Comparison of ENCODE assay signal across 8 cellular contexts in the genomic region with DNA sequence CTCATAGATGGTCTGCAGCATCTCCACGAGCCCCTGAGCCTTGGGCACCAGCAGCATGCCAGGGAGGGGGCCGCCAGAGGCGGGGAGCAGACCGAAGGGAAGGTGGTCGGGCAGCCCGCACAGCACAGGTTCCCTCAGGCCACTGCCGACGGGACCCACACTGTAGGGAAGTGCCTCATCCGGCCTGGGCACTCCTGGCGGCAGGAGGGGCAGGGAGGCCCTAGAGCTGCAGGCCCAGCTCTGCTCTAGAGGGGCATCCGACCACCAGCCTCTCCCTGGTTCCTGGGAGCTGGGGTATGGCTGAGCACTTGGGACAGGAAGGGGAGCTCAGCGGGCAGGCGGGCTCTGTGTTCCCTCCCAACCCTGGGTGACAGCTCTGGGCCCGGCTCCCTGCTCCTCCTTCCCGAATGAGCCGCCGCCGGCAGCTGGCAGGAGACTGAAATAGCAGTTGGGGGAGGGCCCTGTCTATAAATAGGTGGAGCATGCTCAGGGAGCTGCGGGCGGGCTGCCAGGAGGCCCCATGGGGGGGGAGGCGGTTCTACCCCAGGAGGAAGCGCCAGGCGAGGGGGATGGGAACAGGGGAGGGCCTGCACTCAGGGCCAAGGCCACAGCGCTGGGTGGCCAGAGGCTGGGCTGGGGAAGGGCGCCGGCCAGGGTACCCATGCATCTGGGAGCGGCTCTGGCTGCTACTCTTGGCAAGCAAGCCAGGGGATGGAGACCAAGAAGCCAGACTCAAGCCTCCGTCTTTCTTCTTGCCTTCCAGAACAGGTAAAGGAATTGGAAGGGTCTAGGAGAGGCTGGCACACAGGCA. TPM values are rescaled to one million over a fixed set of nuclear protein-coding genes. Genes with fewer than 3 reads are reported as not detected.
A peak's percentile ranks its signal among the peaks of the same experiment; 100 is the strongest.
DNase-seq lines count a peak whose midpoint lies in the region; ATAC-seq, FAIRE-seq and TF ChIP-seq lines count a peak whose summit lies in the region.

No MANE protein-coding gene starts in this region.

- no peak overlapping the region for H3K27ac ChIP-seq in endothelial cell of umbilical vein (ENCODE audit: insufficient read depth, low read depth, low read length)

- peak overlapping the region; percentile 49 for H3K4me2 ChIP-seq in endothelial cell of umbilical vein (ENCODE audit: insufficient read depth, low read length)

- H3K4me1 ChIP-seq in endothelial cell of umbilical vein (ENCODE audit: control insufficient read depth, extremely low read depth, insufficient read depth, low read length), result peaks cover 14% of the 10 kb centered on the region
- H3K4me1 ChIP-seq in mononuclear cell (ENCODE audit: insufficient read depth, low read length), result peaks cover 48% of the 10 kb centered on the region

- CTCF ChIA-PET in GM10248 (lab: Yijun Ruan, JAX), result interaction anchor here (0.6 to 3.7 kb wide), 7 partner anchors 9 to 168 kb away, joined by 3 to 7 read pairs (median 5); partner anchors contain the start of gene HDAC5
- CTCF ChIA-PET in activated CD8-positive, alpha-beta memory T cell treated with anti-CD3 and anti-CD28 coated beads, Interleukin-2, amount 10 ng/mL, durations not matched to agents 7 days and 5 days (lab: Charles Lee), result interaction anchor here (1.0 to 2.9 kb wide), 3 partner anchors 12 to 75 kb away, joined by 3 to 11 read pairs (median 4); partner anchors contain the start of gene HDAC5
- CTCF ChIA-PET in endothelial cell of umbilical vein (lab: Charles Lee), result interaction anchor here (0.9 to 3.1 kb wide), 11 partner anchors 8 to 114 kb away, joined by 3 to 13 read pairs (median 4); partner anchors contain the start of genes G6PC3, HDAC5 and LSM12

- H3K4me1 Mint-ChIP-seq in activated CD8-positive, alpha-beta memory T cell treated with anti-CD3 and anti-CD28 coated beads, Interleukin-2, amount 10 ng/mL, durations not matched to agents 7 days and 5 days, result peaks cover 16% of the 10 kb centered on the region

- H3K4me3 ChIP-seq in endothelial cell of umbilical vein (replicated peaks in 1 of 3; ENCODE audit: insufficient read depth in 1 of 3, low read depth in 1 of 3, low read length in 3 of 3) (peak overlapping the region in 2 of 3 experiments; percentile 10 to 40), mononuclear cell (ENCODE audit: low read length) (peak overlapping the region; percentile 15)

- no peak for TF ChIP-seq POLR2A in endothelial cell of umbilical vein (IDR thresholded peaks at IDR 0.05; ENCODE audit: low read depth, low read length)

- H3K36me3 ChIP-seq in endothelial cell of umbilical vein (ENCODE audit: control insufficient read depth in 2 of 2, extremely low read depth in 1 of 2, insufficient read depth in 2 of 2, low read length in 2 of 2), result peaks cover 0 to 6% of the 10 kb centered on the region in 2 experiments

- BruUV-seq in endothelial cell of umbilical vein (replicated peaks; lab: Mats Ljungman, UMichigan), result no TSS peak

- ATAC-seq in HG03521 (IDR thresholded peaks at IDR 0.05; ENCODE audit: unreplicated experiment) (peak; percentile 49), HG03520 (IDR thresholded peaks at IDR 0.05; ENCODE audit: unreplicated experiment) (no peak)
- ATAC-seq in activated CD8-positive, alpha-beta memory T cell treated with anti-CD3 and anti-CD28 coated beads, Interleukin-2, amount 10 ng/mL, durations not matched to agents 7 days and 5 days, result peak; percentile 78

- DNase-seq in GM10248 (ENCODE audit: extremely low spot score) (peak; percentile 87), NCI-H748 (lab: John Stamatoyannopoulos, UW; ENCODE audit: unreplicated experiment) (peak; percentile 84), endothelial cell of umbilical vein (ENCODE audit: low read depth, low spot score) (peak; percentile 87)
- DNase-seq in activated CD8-positive, alpha-beta memory T cell treated with anti-CD3 and anti-CD28 coated beads, Interleukin-2, amount 10 ng/mL, durations not matched to agents 7 days and 5 days, result peak; percentile 78
- DNase-seq in stimulated activated CD8-positive, alpha-beta memory T cell treated with anti-CD3 and anti-CD28 coated beads, Interleukin-4, amount 100 ng/mL, for 24 hours (ENCODE audit: low read depth), result peak; percentile 60

- H3K4me3 Mint-ChIP-seq in activated CD8-positive, alpha-beta memory T cell treated with anti-CD3 and anti-CD28 coated beads, Interleukin-2, amount 10 ng/mL, durations not matched to agents 7 days and 5 days, result peak overlapping the region; percentile 40

- no peaks in the 10 kb centered on the region for H4K20me1 ChIP-seq in endothelial cell of umbilical vein (replicated peaks; ENCODE audit: control insufficient read depth, extremely low read depth, insufficient read depth, low read length)

- TF ChIP-seq CTCF in GM10248 (IDR thresholded peaks at IDR 0.05; ENCODE audit: control extremely low read depth, extremely low read depth, low read depth, missing control alignments), result no peak
- no peak for TF ChIP-seq CTCF in endothelial cell of umbilical vein (IDR thresholded peaks at IDR 0.05; ENCODE audit: extremely low read depth in 1 of 2, insufficient read depth in 1 of 2, low read depth in 1 of 2, low read length in 2 of 2)

- H3K27ac Mint-ChIP-seq in activated CD8-positive, alpha-beta memory T cell treated with anti-CD3 and anti-CD28 coated beads, Interleukin-2, amount 10 ng/mL, durations not matched to agents 7 days and 5 days, result no peak overlapping the region

- POLR2A ChIA-PET in GM10248 (lab: Yijun Ruan, JAX) (interaction anchor here (1.0 to 3.0 kb wide), 3 partner anchors 11 to 18 kb away, joined by 3 to 18 read pairs (median 9); partner anchors contain the start of gene HDAC5), endothelial cell of umbilical vein (lab: Charles Lee) (interaction anchor here (0.5 kb wide), 1 partner anchor 164 kb away, joined by 8 read pairs; no protein-coding TSS in a partner anchor)

- intact Hi-C loops in endothelial cell of umbilical vein (cut with micrococcal nuclease), result loop anchor here (1.0 to 10.0 kb wide), 5 partner anchors 12 to 106 kb away; partner anchors contain the start of genes G6PC3, HDAC5, HROB and NAGS

- no peaks in the 10 kb centered on the region for H3K9me3 Mint-ChIP-seq in activated CD8-positive, alpha-beta memory T cell treated with anti-CD3 and anti-CD28 coated beads, Interleukin-2, amount 10 ng/mL, durations not matched to agents 7 days and 5 days (ENCODE audit: low read depth)

- H3K9me3 ChIP-seq in endothelial cell of umbilical vein (replicated peaks; ENCODE audit: control insufficient read depth, insufficient read depth, low read length) (no peaks in the 10 kb centered on the region), mononuclear cell (ENCODE audit: low read depth, low read length) (no peaks in the 10 kb centered on the region)

- no peaks in the 10 kb centered on the region for H3K79me2 ChIP-seq in endothelial cell of umbilical vein (ENCODE audit: control insufficient read depth, insufficient read depth, low read length)

- no peaks in the 10 kb centered on the region for H3K36me3 Mint-ChIP-seq in activated CD8-positive, alpha-beta memory T cell treated with anti-CD3 and anti-CD28 coated beads, Interleukin-2, amount 10 ng/mL, durations not matched to agents 7 days and 5 days

- dilution Hi-C loops in endothelial cell of umbilical vein (cut with MboI; ENCODE audit: extremely low pct_ligation_motif_present, low sequenced_read_pairs), result no loop called here

- no peaks in the 10 kb centered on the region for H3K27me3 Mint-ChIP-seq in activated CD8-positive, alpha-beta memory T cell treated with anti-CD3 and anti-CD28 coated beads, Interleukin-2, amount 10 ng/mL, durations not matched to agents 7 days and 5 days

- peak overlapping the region; percentile 28 for H2AFZ ChIP-seq in endothelial cell of umbilical vein (ENCODE audit: low read depth, low read length)

- H3K9ac ChIP-seq in endothelial cell of umbilical vein (replicated peaks; ENCODE audit: extremely low read depth, insufficient read depth, low read length), result peak overlapping the region; percentile 20

- FAIRE-seq in endothelial cell of umbilical vein (lab: Jason Lieb, UNC), result peak; percentile 87

- no peaks in the 10 kb centered on the region for H3K9me1 ChIP-seq in endothelial cell of umbilical vein (replicated peaks; ENCODE audit: control insufficient read depth, extremely low read depth, insufficient read depth, low read length)

- no peaks in the 10 kb centered on the region for H3K27me3 ChIP-seq in endothelial cell of umbilical vein (ENCODE audit: control insufficient read depth in 2 of 2, insufficient read depth in 2 of 2, low read length in 2 of 2)
- H3K27me3 ChIP-seq in mononuclear cell (ENCODE audit: insufficient read depth, low read length), result no peaks in the 10 kb centered on the region

RNA-seq across cellular contexts. Expression of gene HDAC5, which starts 12.4 kb away (rescaled TPM):
- total RNA-seq in activated CD8-positive, alpha-beta memory T cell treated with anti-CD3 and anti-CD28 coated beads, Interleukin-2, amount 10 ng/mL, durations not matched to agents 7 days and 5 days, result 10 to 100 TPM; 25.5 to 32.5 TPM
- 40.2 and 40.4 TPM in 2 replicates for total RNA-seq in endothelial cell of umbilical vein
- 35.4 and 40.0 TPM in 2 replicates for polyA plus RNA-seq in endothelial cell of umbilical vein
- 22.2 and 28.4 TPM in 2 replicates for polyA plus RNA-seq in endothelial cell of umbilical vein (2011; cell fraction: cytosol; rRNA removed)
- 31.7 and 40.2 TPM in 2 replicates for polyA plus RNA-seq in endothelial cell of umbilical vein (2011; cell fraction: nucleus; rRNA removed)
- 12.7 and 20.4 TPM in 2 replicates for polyA plus RNA-seq in endothelial cell of umbilical vein (2012)
- polyA minus RNA-seq in endothelial cell of umbilical vein, result 39.3 and 54.8 TPM in 2 replicates
- 27.1 TPM for polyA minus RNA-seq in endothelial cell of umbilical vein (2011; cell fraction: cytosol; rRNA and poly(A)+ RNA removed)
- 15.8 and 25.9 TPM in 2 replicates for polyA minus RNA-seq in endothelial cell of umbilical vein (2011; cell fraction: nucleus; rRNA and poly(A)+ RNA removed)
- 69.3 TPM for total RNA-seq in mononuclear cell

RNA-seq across cellular contexts. Expression of gene HROB, which starts 30.7 kb away (rescaled TPM):
- total RNA-seq in activated CD8-positive, alpha-beta memory T cell treated with anti-CD3 and anti-CD28 coated beads, Interleukin-2, amount 10 ng/mL, durations not matched to agents 7 days and 5 days, result 10 to 100 TPM; 19.8 to 23.1 TPM
- total RNA-seq in endothelial cell of umbilical vein (9.0 and 10.1 TPM in 2 replicates), mononuclear cell (1.3 TPM)
- polyA plus RNA-seq in endothelial cell of umbilical vein, result 6.9 and 7.0 TPM in 2 replicates
- 5.0 and 5.5 TPM in 2 replicates for polyA plus RNA-seq in endothelial cell of umbilical vein (2011; cell fraction: cytosol; rRNA removed)
- 9.7 and 14.6 TPM in 2 replicates for polyA plus RNA-seq in endothelial cell of umbilical vein (2011; cell fraction: nucleus; rRNA removed)
- polyA plus RNA-seq in endothelial cell of umbilical vein (2012), result 2.6 and 5.1 TPM in 2 replicates
- polyA minus RNA-seq in endothelial cell of umbilical vein, result 6.5 and 12.4 TPM in 2 replicates
- 12.6 TPM for polyA minus RNA-seq in endothelial cell of umbilical vein (2011; cell fraction: cytosol; rRNA and poly(A)+ RNA removed)
- 4.3 and 5.4 TPM in 2 replicates for polyA minus RNA-seq in endothelial cell of umbilical vein (2011; cell fraction: nucleus; rRNA and poly(A)+ RNA removed)

RNA-seq across cellular contexts. Expression of gene G6PC3, which starts 40.5 kb away (rescaled TPM):
- total RNA-seq in activated CD8-positive, alpha-beta memory T cell treated with anti-CD3 and anti-CD28 coated beads, Interleukin-2, amount 10 ng/mL, durations not matched to agents 7 days and 5 days, result 10 to 100 TPM; 21.7 to 25.6 TPM
- total RNA-seq in endothelial cell of umbilical vein (74.1 and 78.4 TPM in 2 replicates), mononuclear cell (5.0 TPM)
- 194 and 277 TPM in 2 replicates for polyA plus RNA-seq in endothelial cell of umbilical vein
- 113 and 123 TPM in 2 replicates for polyA plus RNA-seq in endothelial cell of umbilical vein (2011; cell fraction: cytosol; rRNA removed)
- polyA plus RNA-seq in endothelial cell of umbilical vein (2011; cell fraction: nucleus; rRNA removed), result 41.9 and 49.3 TPM in 2 replicates
- polyA plus RNA-seq in endothelial cell of umbilical vein (2012), result 110 and 116 TPM in 2 replicates
- polyA minus RNA-seq in endothelial cell of umbilical vein, result 158 and 188 TPM in 2 replicates
- 79.5 TPM for polyA minus RNA-seq in endothelial cell of umbilical vein (2011; cell fraction: cytosol; rRNA and poly(A)+ RNA removed)
- polyA minus RNA-seq in endothelial cell of umbilical vein (2011; cell fraction: nucleus; rRNA and poly(A)+ RNA removed), result 31.0 and 31.3 TPM in 2 replicates

RNA-seq across cellular contexts. Expression of gene LSM12, which starts 44.6 kb away (rescaled TPM):
- total RNA-seq in activated CD8-positive, alpha-beta memory T cell treated with anti-CD3 and anti-CD28 coated beads, Interleukin-2, amount 10 ng/mL, durations not matched to agents 7 days and 5 days, result 10 to 100 TPM; 68.3 to 76.8 TPM
- total RNA-seq in endothelial cell of umbilical vein (68.9 and 73.5 TPM in 2 replicates), mononuclear cell (44.4 TPM)
- 34.3 and 36.5 TPM in 2 replicates for polyA plus RNA-seq in endothelial cell of umbilical vein
- 40.7 and 40.9 TPM in 2 replicates for polyA plus RNA-seq in endothelial cell of umbilical vein (2011; cell fraction: cytosol; rRNA removed)
- 28.0 and 28.8 TPM in 2 replicates for polyA plus RNA-seq in endothelial cell of umbilical vein (2011; cell fraction: nucleus; rRNA removed)
- 42.4 and 52.8 TPM in 2 replicates for polyA plus RNA-seq in endothelial cell of umbilical vein (2012)
- polyA minus RNA-seq in endothelial cell of umbilical vein, result 48.4 and 50.5 TPM in 2 replicates
- polyA minus RNA-seq in endothelial cell of umbilical vein (2011; cell fraction: cytosol; rRNA and poly(A)+ RNA removed), result 43.3 TPM
- polyA minus RNA-seq in endothelial cell of umbilical vein (2011; cell fraction: nucleus; rRNA and poly(A)+ RNA removed), result 22.7 and 26.0 TPM in 2 replicates

RNA-seq across cellular contexts. Expression of gene ASB16, which starts 59.5 kb away (rescaled TPM):
- under 1 TPM in 1 of 2 experiments, not detected in 1; 0.26 TPM for total RNA-seq in activated CD8-positive, alpha-beta memory T cell treated with anti-CD3 and anti-CD28 coated beads, Interleukin-2, amount 10 ng/mL, durations not matched to agents 7 days and 5 days
- total RNA-seq in endothelial cell of umbilical vein, result not detected in 2 replicates
- not detected in 2 replicates for polyA plus RNA-seq in endothelial cell of umbilical vein
- not detected in 2 replicates for polyA plus RNA-seq in endothelial cell of umbilical vein (2011; cell fraction: cytosol; rRNA removed)
- 0.17 and 0.20 TPM in 2 replicates for polyA plus RNA-seq in endothelial cell of umbilical vein (2011; cell fraction: nucleus; rRNA removed)
- 0.65 and 0.96 TPM in 2 replicates for polyA plus RNA-seq in endothelial cell of umbilical vein (2012)
- not detected in 2 replicates for polyA minus RNA-seq in endothelial cell of umbilical vein
- polyA minus RNA-seq in endothelial cell of umbilical vein (2011; cell fraction: cytosol; rRNA and poly(A)+ RNA removed), result not detected
- 0.24 TPM in 1 of 2 replicates, not detected in the other for polyA minus RNA-seq in endothelial cell of umbilical vein (2011; cell fraction: nucleus; rRNA and poly(A)+ RNA removed)
- total RNA-seq in mononuclear cell, result not detected
